Comparison of ENCODE assay signal across 8 cellular contexts in genomic region chr12:48853228-48853688, GRCh38. TPM values are rescaled to one million over a fixed set of nuclear protein-coding genes. Genes with fewer than 3 reads are reported as not detected.
A peak's percentile ranks its signal among the peaks of the same experiment; 100 is the strongest.
DNase-seq lines count a peak whose midpoint lies in the region; ATAC-seq and TF ChIP-seq lines count a peak whose summit lies in the region.

No MANE protein-coding gene starts in this region.

- ATAC-seq in HG03575 (IDR thresholded peaks at IDR 0.05; ENCODE audit: extremely low read depth, insufficient number of reproducible peaks, low FRiP score, unreplicated experiment): peak; percentile 36

- intact Hi-C loops in lower leg skin (cut with DNase I; ENCODE audit: low total_unique reads): no loop called here

- TF ChIP-seq CTCF in GM12865 (IDR thresholded peaks at IDR 0.05; ENCODE audit: insufficient read depth, low read depth, low read length, missing control alignments) (peak; percentile 80), lower leg skin (IDR thresholded peaks at IDR 0.05) (peak in 2 of 3 donors; percentile 16 to 41)

- 0 to 2% methylated on average over 6 of the region's 6 CpGs for WGBS in lower leg skin, 2 donors

- H3K4me3 ChIP-seq in GM12865 (ENCODE audit: low read depth, low read length): peak overlapping the region; percentile 80
- H3K4me3 ChIP-seq in lower leg skin (ENCODE audit: low read depth, poor library complexity, severe bottlenecking): no peak overlapping the region

- TF ChIP-seq POLR2A in lower leg skin (IDR thresholded peaks at IDR 0.05): no peak

- DNase-seq in GM12865 (ENCODE audit: low read depth): peak; percentile 93
- peak; percentile 85 for DNase-seq in NCI-H748 (lab: John Stamatoyannopoulos, UW; ENCODE audit: unreplicated experiment)
- DNase-seq in activated CD4-positive, alpha-beta T cell treated with anti-CD3 and anti-CD28 coated beads, Interleukin-2, amount 50 U/mL, for 4 hours: peak; percentile 84 to 88
- DNase-seq in dermis microvascular lymphatic vessel endothelial cell (ENCODE audit: low read depth in 2 of 2): peak; percentile 87 to 91
- peak; percentile 95 to 97 for DNase-seq in lower leg skin (ENCODE audit: low spot score in 2 of 2)
- DNase-seq in stimulated activated CD4-positive, alpha-beta T cell treated with anti-CD3 and anti-CD28 coated beads, Interleukin-4, amount 100 ng/mL, for 24 hours: peak; percentile 92
- no peak for DNase-seq in mesenteric fat pad (ENCODE audit: low spot score)

RNA-seq across cellular contexts. Expression of gene DDX23, which starts 1.3 kb away (rescaled TPM):
- total RNA-seq in dermis microvascular lymphatic vessel endothelial cell: 60.0 and 67.6 TPM in 2 replicates
- total RNA-seq in lower leg skin: 10 to 100 TPM; 56.5 to 74.3 (median 66.9) TPM
- 45.1 TPM for total RNA-seq in mesenteric fat pad

RNA-seq across cellular contexts. Expression of gene RND1, which starts 12.4 kb away (rescaled TPM):
- 3.2 and 6.1 TPM in 2 replicates for total RNA-seq in dermis microvascular lymphatic vessel endothelial cell
- 1 to 10 TPM in 1 of 4 donors, under 1 TPM in 1, not detected in 2; 0.49 to 1.2 TPM for total RNA-seq in lower leg skin
- 4.7 TPM for total RNA-seq in mesenteric fat pad

RNA-seq across cellular contexts. Expression of gene CACNB3, which starts 35.0 kb away (rescaled TPM):
- 6.9 and 8.1 TPM in 2 replicates for total RNA-seq in dermis microvascular lymphatic vessel endothelial cell
- 10 to 100 TPM in 1 of 4 donors, 1 to 10 TPM in 3; 8.4 to 15.3 (median 9.5) TPM for total RNA-seq in lower leg skin
- 13.2 TPM for total RNA-seq in mesenteric fat pad
